1 cellular context compared by ENCODE assay signal in the genomic region with DNA sequence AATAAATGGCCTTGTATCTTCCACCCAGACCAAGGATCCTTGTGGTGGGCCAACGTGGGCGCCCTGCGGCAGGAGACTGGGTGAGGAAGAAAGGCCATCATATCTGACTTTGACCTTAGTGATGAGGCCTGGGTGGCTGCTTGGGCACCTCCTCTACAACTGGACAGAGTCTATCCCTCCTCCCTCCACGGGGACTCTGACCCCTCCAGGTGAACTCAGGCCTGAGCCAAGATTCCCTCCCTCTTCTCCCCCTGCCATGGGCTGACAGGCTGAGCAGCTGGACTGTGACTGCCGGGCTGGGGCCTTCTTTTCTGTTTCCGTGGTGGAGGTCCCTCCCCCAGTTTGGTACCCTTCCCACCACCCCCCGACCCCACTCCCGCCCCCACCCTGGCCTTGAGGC.
TF ChIP-seq lines count a peak whose summit lies in the region.

No MANE protein-coding gene starts in this region.

TF ChIP-seq in HepG2, 621 proteins besides CTCF, POLR2A, EP300 and RAD21 (continued from another document and continues in another):
- TF ChIP-seq, protein P1, sequence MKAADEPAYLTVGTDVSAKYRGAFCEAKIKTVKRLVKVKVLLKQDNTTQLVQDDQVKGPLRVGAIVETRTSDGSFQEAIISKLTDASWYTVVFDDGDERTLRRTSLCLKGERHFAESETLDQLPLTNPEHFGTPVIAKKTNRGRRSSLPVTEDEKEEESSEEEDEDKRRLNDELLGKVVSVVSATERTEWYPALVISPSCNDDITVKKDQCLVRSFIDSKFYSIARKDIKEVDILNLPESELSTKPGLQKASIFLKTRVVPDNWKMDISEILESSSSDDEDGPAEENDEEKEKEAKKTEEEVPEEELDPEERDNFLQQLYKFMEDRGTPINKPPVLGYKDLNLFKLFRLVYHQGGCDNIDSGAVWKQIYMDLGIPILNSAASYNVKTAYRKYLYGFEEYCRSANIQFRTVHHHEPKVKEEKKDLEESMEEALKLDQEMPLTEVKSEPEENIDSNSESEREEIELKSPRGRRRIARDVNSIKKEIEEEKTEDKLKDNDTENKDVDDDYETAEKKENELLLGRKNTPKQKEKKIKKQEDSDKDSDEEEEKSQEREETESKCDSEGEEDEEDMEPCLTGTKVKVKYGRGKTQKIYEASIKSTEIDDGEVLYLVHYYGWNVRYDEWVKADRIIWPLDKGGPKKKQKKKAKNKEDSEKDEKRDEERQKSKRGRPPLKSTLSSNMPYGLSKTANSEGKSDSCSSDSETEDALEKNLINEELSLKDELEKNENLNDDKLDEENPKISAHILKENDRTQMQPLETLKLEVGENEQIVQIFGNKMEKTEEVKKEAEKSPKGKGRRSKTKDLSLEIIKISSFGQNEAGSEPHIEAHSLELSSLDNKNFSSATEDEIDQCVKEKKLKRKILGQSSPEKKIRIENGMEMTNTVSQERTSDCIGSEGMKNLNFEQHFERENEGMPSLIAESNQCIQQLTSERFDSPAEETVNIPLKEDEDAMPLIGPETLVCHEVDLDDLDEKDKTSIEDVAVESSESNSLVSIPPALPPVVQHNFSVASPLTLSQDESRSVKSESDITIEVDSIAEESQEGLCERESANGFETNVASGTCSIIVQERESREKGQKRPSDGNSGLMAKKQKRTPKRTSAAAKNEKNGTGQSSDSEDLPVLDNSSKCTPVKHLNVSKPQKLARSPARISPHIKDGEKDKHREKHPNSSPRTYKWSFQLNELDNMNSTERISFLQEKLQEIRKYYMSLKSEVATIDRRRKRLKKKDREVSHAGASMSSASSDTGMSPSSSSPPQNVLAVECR (CRISPR knock-in tag; IDR thresholded peaks at IDR 0.05; ENCODE audit: borderline replicate concordance) = no peak; the same call in 1 of the 2 replicates
- TF ChIP-seq KLF13 (CRISPR knock-in tag; IDR thresholded peaks at IDR 0.05) = no peak
- no peak for TF ChIP-seq RBAK (CRISPR knock-in tag; IDR thresholded peaks at IDR 0.05)
- TF ChIP-seq, protein P2, sequence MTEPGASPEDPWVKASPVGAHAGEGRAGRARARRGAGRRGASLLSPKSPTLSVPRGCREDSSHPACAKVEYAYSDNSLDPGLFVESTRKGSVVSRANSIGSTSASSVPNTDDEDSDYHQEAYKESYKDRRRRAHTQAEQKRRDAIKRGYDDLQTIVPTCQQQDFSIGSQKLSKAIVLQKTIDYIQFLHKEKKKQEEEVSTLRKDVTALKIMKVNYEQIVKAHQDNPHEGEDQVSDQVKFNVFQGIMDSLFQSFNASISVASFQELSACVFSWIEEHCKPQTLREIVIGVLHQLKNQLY (CRISPR knock-in tag; IDR thresholded peaks at IDR 0.05) = no peak
- no peak for TF ChIP-seq CREB3 (CRISPR knock-in tag; IDR thresholded peaks at IDR 0.05)
- TF ChIP-seq ATAD3A (CRISPR knock-in tag; IDR thresholded peaks at IDR 0.05) = no peak
- TF ChIP-seq SOX5 (CRISPR knock-in tag; IDR thresholded peaks at IDR 0.05; ENCODE audit: borderline replicate concordance) = peak; percentile 38; the same call in 1 of the 2 replicates
- TF ChIP-seq, protein P3, sequence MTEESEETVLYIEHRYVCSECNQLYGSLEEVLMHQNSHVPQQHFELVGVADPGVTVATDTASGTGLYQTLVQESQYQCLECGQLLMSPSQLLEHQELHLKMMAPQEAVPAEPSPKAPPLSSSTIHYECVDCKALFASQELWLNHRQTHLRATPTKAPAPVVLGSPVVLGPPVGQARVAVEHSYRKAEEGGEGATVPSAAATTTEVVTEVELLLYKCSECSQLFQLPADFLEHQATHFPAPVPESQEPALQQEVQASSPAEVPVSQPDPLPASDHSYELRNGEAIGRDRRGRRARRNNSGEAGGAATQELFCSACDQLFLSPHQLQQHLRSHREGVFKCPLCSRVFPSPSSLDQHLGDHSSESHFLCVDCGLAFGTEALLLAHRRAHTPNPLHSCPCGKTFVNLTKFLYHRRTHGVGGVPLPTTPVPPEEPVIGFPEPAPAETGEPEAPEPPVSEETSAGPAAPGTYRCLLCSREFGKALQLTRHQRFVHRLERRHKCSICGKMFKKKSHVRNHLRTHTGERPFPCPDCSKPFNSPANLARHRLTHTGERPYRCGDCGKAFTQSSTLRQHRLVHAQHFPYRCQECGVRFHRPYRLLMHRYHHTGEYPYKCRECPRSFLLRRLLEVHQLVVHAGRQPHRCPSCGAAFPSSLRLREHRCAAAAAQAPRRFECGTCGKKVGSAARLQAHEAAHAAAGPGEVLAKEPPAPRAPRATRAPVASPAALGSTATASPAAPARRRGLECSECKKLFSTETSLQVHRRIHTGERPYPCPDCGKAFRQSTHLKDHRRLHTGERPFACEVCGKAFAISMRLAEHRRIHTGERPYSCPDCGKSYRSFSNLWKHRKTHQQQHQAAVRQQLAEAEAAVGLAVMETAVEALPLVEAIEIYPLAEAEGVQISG (CRISPR knock-in tag; IDR thresholded peaks at IDR 0.05) = no peak
- TF ChIP-seq SNAPC2 (CRISPR knock-in tag; IDR thresholded peaks at IDR 0.05) = no peak
- TF ChIP-seq ZNF891 (CRISPR knock-in tag; IDR thresholded peaks at IDR 0.05) = no peak
- no peak for TF ChIP-seq ZNF670 (CRISPR knock-in tag; IDR thresholded peaks at IDR 0.05; ENCODE audit: borderline replicate concordance)
- no peak for TF ChIP-seq ZNF160 (CRISPR knock-in tag; IDR thresholded peaks at IDR 0.05)
- TF ChIP-seq ZNF749 (CRISPR knock-in tag; IDR thresholded peaks at IDR 0.05; ENCODE audit: borderline replicate concordance) = no peak
- TF ChIP-seq, protein P4, sequence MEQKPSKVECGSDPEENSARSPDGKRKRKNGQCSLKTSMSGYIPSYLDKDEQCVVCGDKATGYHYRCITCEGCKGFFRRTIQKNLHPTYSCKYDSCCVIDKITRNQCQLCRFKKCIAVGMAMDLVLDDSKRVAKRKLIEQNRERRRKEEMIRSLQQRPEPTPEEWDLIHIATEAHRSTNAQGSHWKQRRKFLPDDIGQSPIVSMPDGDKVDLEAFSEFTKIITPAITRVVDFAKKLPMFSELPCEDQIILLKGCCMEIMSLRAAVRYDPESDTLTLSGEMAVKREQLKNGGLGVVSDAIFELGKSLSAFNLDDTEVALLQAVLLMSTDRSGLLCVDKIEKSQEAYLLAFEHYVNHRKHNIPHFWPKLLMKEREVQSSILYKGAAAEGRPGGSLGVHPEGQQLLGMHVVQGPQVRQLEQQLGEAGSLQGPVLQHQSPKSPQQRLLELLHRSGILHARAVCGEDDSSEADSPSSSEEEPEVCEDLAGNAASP (CRISPR knock-in tag; IDR thresholded peaks at IDR 0.05; ENCODE audit: borderline replicate concordance) = peak; percentile 68; the same call in 1 of the 2 replicates
- peak; percentile 58; the same call in 1 of the 2 replicates for TF ChIP-seq RXRB (CRISPR knock-in tag; IDR thresholded peaks at IDR 0.05; ENCODE audit: borderline replicate concordance)
- TF ChIP-seq ARNT (IDR thresholded peaks at IDR 0.05) = no peak
- no peak for TF ChIP-seq TSC22D2 (CRISPR knock-in tag; IDR thresholded peaks at IDR 0.05; ENCODE audit: borderline replicate concordance)
- TF ChIP-seq ZNF383 (CRISPR knock-in tag; IDR thresholded peaks at IDR 0.05; ENCODE audit: borderline replicate concordance) = no peak
- TF ChIP-seq, protein P5, sequence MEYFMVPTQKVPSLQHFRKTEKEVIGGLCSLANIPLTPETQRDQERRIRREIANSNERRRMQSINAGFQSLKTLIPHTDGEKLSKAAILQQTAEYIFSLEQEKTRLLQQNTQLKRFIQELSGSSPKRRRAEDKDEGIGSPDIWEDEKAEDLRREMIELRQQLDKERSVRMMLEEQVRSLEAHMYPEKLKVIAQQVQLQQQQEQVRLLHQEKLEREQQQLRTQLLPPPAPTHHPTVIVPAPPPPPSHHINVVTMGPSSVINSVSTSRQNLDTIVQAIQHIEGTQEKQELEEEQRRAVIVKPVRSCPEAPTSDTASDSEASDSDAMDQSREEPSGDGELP (IDR thresholded peaks at IDR 0.05; ENCODE audit: borderline replicate concordance, low read depth) = peak; percentile 79; the same call in 1 of the 2 replicates
- TF ChIP-seq, protein P6, sequence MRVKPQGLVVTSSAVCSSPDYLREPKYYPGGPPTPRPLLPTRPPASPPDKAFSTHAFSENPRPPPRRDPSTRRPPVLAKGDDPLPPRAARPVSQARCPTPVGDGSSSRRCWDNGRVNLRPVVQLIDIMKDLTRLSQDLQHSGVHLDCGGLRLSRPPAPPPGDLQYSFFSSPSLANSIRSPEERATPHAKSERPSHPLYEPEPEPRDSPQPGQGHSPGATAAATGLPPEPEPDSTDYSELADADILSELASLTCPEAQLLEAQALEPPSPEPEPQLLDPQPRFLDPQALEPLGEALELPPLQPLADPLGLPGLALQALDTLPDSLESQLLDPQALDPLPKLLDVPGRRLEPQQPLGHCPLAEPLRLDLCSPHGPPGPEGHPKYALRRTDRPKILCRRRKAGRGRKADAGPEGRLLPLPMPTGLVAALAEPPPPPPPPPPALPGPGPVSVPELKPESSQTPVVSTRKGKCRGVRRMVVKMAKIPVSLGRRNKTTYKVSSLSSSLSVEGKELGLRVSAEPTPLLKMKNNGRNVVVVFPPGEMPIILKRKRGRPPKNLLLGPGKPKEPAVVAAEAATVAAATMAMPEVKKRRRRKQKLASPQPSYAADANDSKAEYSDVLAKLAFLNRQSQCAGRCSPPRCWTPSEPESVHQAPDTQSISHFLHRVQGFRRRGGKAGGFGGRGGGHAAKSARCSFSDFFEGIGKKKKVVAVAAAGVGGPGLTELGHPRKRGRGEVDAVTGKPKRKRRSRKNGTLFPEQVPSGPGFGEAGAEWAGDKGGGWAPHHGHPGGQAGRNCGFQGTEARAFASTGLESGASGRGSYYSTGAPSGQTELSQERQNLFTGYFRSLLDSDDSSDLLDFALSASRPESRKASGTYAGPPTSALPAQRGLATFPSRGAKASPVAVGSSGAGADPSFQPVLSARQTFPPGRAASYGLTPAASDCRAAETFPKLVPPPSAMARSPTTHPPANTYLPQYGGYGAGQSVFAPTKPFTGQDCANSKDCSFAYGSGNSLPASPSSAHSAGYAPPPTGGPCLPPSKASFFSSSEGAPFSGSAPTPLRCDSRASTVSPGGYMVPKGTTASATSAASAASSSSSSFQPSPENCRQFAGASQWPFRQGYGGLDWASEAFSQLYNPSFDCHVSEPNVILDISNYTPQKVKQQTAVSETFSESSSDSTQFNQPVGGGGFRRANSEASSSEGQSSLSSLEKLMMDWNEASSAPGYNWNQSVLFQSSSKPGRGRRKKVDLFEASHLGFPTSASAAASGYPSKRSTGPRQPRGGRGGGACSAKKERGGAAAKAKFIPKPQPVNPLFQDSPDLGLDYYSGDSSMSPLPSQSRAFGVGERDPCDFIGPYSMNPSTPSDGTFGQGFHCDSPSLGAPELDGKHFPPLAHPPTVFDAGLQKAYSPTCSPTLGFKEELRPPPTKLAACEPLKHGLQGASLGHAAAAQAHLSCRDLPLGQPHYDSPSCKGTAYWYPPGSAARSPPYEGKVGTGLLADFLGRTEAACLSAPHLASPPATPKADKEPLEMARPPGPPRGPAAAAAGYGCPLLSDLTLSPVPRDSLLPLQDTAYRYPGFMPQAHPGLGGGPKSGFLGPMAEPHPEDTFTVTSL (CRISPR knock-in tag; IDR thresholded peaks at IDR 0.05; ENCODE audit: borderline replicate concordance) = no peak
- no peak for TF ChIP-seq ZBTB40 (IDR thresholded peaks at IDR 0.05)
- TF ChIP-seq ZBTB40 (CRISPR knock-in tag; IDR thresholded peaks at IDR 0.05) = no peak
- no peak for TF ChIP-seq ZNF101 (CRISPR knock-in tag; IDR thresholded peaks at IDR 0.05; ENCODE audit: borderline replicate concordance, low read depth)
